Comparison of ENCODE assay signal across 1 cellular context in genomic region chr16:30011505-30012480, GRCh38.
TF ChIP-seq lines count a peak whose summit lies in the region.

No MANE protein-coding gene starts in this region.

TF ChIP-seq in endothelial cell of umbilical vein, 7 proteins besides CTCF, POLR2A, EP300 and RAD21:
- TF ChIP-seq EZH2 (IDR thresholded peaks at IDR 0.05; ENCODE audit: borderline replicate concordance, low read depth, low read length, severe bottlenecking), result peak; percentile 84
- no peak for TF ChIP-seq POLR2AphosphoS5 (IDR thresholded peaks at IDR 0.05; ENCODE audit: insufficient read depth, low read depth, low read length)
TF ChIP-seq in endothelial cell of umbilical vein: peak in this region for 1.
